In the genomic region with DNA sequence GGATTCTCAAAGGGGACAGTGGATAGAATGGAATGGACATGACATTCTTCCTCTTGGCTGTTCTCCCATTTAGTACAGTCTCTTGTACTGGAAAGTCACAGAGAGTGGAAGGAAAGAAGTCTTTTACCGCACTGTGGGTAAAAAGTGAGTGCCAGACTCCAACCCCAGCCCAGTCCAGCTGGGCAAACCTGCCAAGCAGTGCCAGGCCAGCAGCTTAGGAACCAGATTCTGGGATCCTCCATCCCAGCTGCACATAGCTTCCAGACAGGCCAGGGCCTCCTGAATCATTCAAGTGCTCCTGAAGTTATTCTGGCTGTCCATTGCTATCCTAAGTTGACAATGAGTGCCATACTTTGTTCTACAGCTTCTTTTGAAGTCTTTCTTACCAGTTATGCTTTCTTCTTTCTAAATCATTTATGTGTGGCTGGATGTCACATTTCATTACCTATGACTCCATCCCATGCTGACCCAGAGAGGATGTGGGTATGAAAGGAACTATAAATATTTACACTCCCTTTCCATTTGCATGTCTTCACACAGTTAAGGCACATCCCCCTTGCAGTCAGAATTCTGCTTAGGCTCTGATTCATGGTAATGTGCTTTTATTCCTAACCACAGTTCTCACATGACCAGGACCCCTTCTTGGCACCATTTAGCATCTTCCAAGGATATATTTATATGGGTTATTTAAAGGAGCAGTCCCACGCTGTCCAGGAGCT, we compare ENCODE assay signal across 10 cellular contexts.
A peak's percentile ranks its signal among the peaks of the same experiment; 100 is the strongest.
DNase-seq lines count a peak whose midpoint lies in the region; ATAC-seq lines count a peak whose summit lies in the region.
"Had no signal": no experiment of that assay in that cellular context is flagged by ENCODE, and none has a peak within 500 bp of the region (broad histone marks: within the 10 kb centered on the region; RNA-seq: fewer than 3 reads in every experiment).

No MANE protein-coding gene starts in this region.

- in situ Hi-C loops in ACHN (cut with HindIII; ENCODE audit: low pct_ligation_motif_present, low pct_unique_long_range_greater_than_20kb, low sequenced_read_pairs) = no loop called here

- ATAC-seq in HG03139 (IDR thresholded peaks at IDR 0.05; ENCODE audit: unreplicated experiment) (peak; percentile 56), GM21723 (IDR thresholded peaks at IDR 0.05; ENCODE audit: unreplicated experiment) (no peak)

- peak; percentile 97 for DNase-seq in ACHN
- peak; percentile 96 for DNase-seq in amniotic epithelial cell (ENCODE audit: low read depth)
- peak; percentile 87 for DNase-seq in glomerular visceral epithelial cell (ENCODE audit: extremely low spot score)
- no peak for DNase-seq in NCI-H2227 (lab: John Stamatoyannopoulos, UW; ENCODE audit: unreplicated experiment)
- no peak for DNase-seq in GM19238 (ENCODE audit: insufficient read length, low spot score)
- DNase-seq in NCI-H345 treated with DMSO at 0.1 percent for 48 hours (lab: John Stamatoyannopoulos, UW; ENCODE audit: unreplicated experiment) = no peak
- DNase-seq: amygdala, NCI-H146 had no signal

Comparison
In these comparisons a context has a peak if more than half of its experiments do, and no peak if none do; other contexts are left out.
1. DNase-seq: peak in ACHN (single experiment), amniotic epithelial cell (single experiment) and glomerular visceral epithelial cell (single experiment); none in NCI-H2227 (single experiment), GM19238 (single experiment) and NCI-H345 treated with DMSO at 0.1 percent for 48 hours (single experiment).